In genomic region chr2:75627902-75628504, GRCh38 we compare ENCODE assay signal across 8 cellular contexts. TPM values are rescaled to one million over a fixed set of nuclear protein-coding genes. Genes with fewer than 3 reads are reported as not detected.
DNase-seq lines count a peak whose midpoint lies in the region; ATAC-seq and TF ChIP-seq lines count a peak whose summit lies in the region.

No MANE protein-coding gene starts in this region.

- H3K27me3 ChIP-seq in BE2C = no peaks in the 10 kb centered on the region
- peaks cover 0 to 6% (median 0%) of the 10 kb centered on the region in 45 donors for H3K27me3 ChIP-seq in dorsolateral prefrontal cortex

- no peaks in the 10 kb centered on the region for H3K9me3 ChIP-seq in BE2C

- H3K27ac ChIP-seq in dorsolateral prefrontal cortex = no peak overlapping the region

- H3K4me1 ChIP-seq in BE2C = no peaks in the 10 kb centered on the region

- DNase-seq in BE2C (peak; percentile 69), NCI-H524 (lab: John Stamatoyannopoulos, UW) (peak; percentile 6 to 64), dorsolateral prefrontal cortex (peak; percentile 58 to 84 (median 77)), medulla oblongata (ENCODE audit: extremely low spot score) (peak; percentile 86)
- peak; percentile 80 for DNase-seq in activated CD4-positive, alpha-beta T cell treated with anti-CD3 and anti-CD28 coated beads for 48 hours
- peak; percentile 81 for DNase-seq in stimulated activated CD8-positive, alpha-beta memory T cell treated with anti-CD3 and anti-CD28 coated beads, Interleukin-4, amount 100 ng/mL, for 48 hours

- H3K36me3 ChIP-seq in BE2C = no peaks in the 10 kb centered on the region

- H3K4me3 ChIP-seq in BE2C (ENCODE audit: low read depth, low read length) (no peak overlapping the region), dorsolateral prefrontal cortex (no peak overlapping the region)

- ATAC-seq in GM19023 (IDR thresholded peaks at IDR 0.05; ENCODE audit: unreplicated experiment) (peak; percentile 94), HG03378 (IDR thresholded peaks at IDR 0.05; ENCODE audit: unreplicated experiment) (peak; percentile 86)

- intact Hi-C loops in dorsolateral prefrontal cortex (cut with DNase I) = no loop called here

- peak; percentile 88 for TF ChIP-seq CTCF in BE2C (IDR thresholded peaks at IDR 0.05; ENCODE audit: low read depth, low read length)
- peak; percentile 60 to 95 (median 88) for TF ChIP-seq CTCF in dorsolateral prefrontal cortex (IDR thresholded peaks at IDR 0.05 in 54 of 56, conservative IDR thresholded peaks at IDR 0.05 in 2 of 56; ENCODE audit: low read depth in 1 of 56, partially characterized antibody in 56 of 56)

RNA-seq across cellular contexts. Expression of gene MRPL19, which starts 18.6 kb away (rescaled TPM):
- polyA plus RNA-seq in BE2C (2012; ENCODE audit: insufficient read depth, insufficient read length, low read depth) = 9.0 TPM
- 10 to 100 TPM; 42.5 to 80.6 (median 59.1) TPM for total RNA-seq in dorsolateral prefrontal cortex

Comparison
In these comparisons a context has a peak if more than half of its experiments do, and no peak if none do; other contexts are left out.
1. DNase-seq: peak in every context shown above with its lines; median percentile 86 in medulla oblongata; 81 in stimulated activated CD8-positive, alpha-beta memory T cell treated with anti-CD3 and anti-CD28 coated beads, Interleukin-4, amount 100 ng/mL, for 48 hours; 80 in activated CD4-positive, alpha-beta T cell treated with anti-CD3 and anti-CD28 coated beads for 48 hours; 77 in dorsolateral prefrontal cortex; 69 in BE2C; 35 in NCI-H524.